Comparison of ENCODE assay signal across 22 cellular contexts in the genomic region with DNA sequence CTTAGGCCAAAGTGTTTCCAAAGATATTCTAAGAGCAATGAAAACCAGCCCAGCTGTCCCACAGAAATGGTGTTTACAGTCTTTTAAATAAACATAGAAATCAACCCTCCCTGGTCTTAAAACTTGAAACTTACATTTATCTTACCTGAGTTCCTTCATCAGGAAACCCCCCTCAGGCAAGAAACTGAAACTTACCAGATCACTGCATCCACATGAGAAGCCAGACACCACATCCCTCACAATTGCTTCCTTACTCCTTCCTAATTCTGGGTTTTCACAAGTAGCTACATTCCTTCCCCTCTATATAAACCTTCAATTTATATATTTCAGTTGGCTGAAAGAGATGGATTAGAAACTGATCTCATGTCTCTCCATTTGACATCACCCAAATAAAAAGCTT.
"Had no signal": no experiment of that assay in that cellular context is flagged by ENCODE, and none has a peak within 500 bp of the region (broad histone marks: within the 10 kb centered on the region; RNA-seq: fewer than 3 reads in every experiment).

No MANE protein-coding gene starts in this region.

- H3K27ac ChIP-seq: colonic mucosa, epithelial cell of prostate, esophagus squamous epithelium, gastrocnemius medialis, heart right ventricle, left lung, lower lobe of right lung had no signal

- ATAC-seq: effector memory CD8-positive, alpha-beta T cell; esophagus mucosa; gastrocnemius medialis; heart right ventricle; left cardiac atrium; left lung; left ventricle myocardium superior; lower lobe of right lung; naive thymus-derived CD4-positive, alpha-beta T cell had no signal

- H3K9me3 ChIP-seq: colonic mucosa, esophagus squamous epithelium, gastrocnemius medialis, lower lobe of right lung had no signal

- H3K4me1 ChIP-seq: colonic mucosa, esophagus squamous epithelium, gastrocnemius medialis, heart right ventricle, left lung, lower lobe of right lung had no signal

- DNase-seq: colonic mucosa; cortex of kidney; effector CD8-positive, alpha-beta T cell; effector memory CD8-positive, alpha-beta T cell; endodermal cell; erythroblast; esophagus squamous epithelium; foreskin fibroblast; foreskin melanocyte; gastrocnemius medialis; glutamatergic neuron; head of caudate nucleus; heart right ventricle; hippocampal formation; left cardiac atrium; left lung; left ventricle myocardium superior; lower lobe of right lung; mesenchymal stem cell; naive thymus-derived CD4-positive, alpha-beta T cell had no signal

- H3K36me3 ChIP-seq: colonic mucosa, esophagus squamous epithelium, gastrocnemius medialis, heart right ventricle, left lung, lower lobe of right lung had no signal

- H3K27me3 ChIP-seq: colonic mucosa, esophagus squamous epithelium, gastrocnemius medialis, heart right ventricle, left lung had no signal

- H3K4me3 ChIP-seq: colonic mucosa, esophagus squamous epithelium, gastrocnemius medialis, heart right ventricle, left lung, lower lobe of right lung had no signal
